ENCODE assay signal across 1 cellular context in the genomic region with DNA sequence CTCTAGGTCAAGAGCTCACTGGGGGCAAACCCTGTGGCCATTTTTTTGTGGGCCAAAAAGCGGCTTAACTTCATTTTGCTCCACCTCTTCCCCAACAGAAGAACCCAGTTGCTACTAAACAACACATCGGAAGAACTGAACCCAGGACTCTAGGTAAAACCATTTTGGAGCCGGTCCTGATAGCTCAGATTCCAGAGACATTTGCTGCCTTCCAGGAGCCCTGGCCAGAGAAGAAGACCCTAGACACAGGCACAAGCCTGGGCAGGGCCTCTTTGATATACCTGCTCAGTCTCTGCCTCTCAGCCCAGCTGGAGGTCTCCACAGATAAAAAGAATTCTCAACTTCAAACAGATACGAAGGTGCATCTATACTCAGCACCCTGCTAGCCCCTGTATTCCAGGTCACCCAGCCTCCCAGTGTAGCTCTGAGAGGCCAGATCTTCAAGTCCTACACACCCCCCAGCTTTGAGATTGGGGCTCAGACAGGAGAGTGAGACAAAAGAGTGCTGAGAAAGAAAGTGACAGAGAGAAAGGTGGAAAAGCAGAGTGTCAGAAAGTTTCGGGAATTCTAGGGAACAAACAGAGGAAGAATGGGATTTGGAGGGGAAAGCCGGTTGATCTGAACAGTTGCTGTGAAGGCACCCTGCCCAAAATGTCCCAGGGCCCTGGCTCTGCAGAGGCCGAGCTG.
A peak's percentile ranks its signal among the peaks of the same experiment; 100 is the strongest.
TF ChIP-seq lines count a peak whose summit lies in the region.

No MANE protein-coding gene starts in this region.

TF ChIP-seq in GM12878, 131 proteins besides CTCF, POLR2A, EP300 and RAD21:
- TF ChIP-seq HDAC2 (IDR thresholded peaks at IDR 0.05) (no peak), ZBED1 (IDR thresholded peaks at IDR 0.05; ENCODE audit: borderline replicate concordance) (no peak), KDM1A (IDR thresholded peaks at IDR 0.05; ENCODE audit: borderline replicate concordance) (no peak), YY1 (IDR thresholded peaks at IDR 0.05; ENCODE audit: low read depth, low read length) (peak; percentile 47; the same call in 1 of the 2 replicates), CHD4 (IDR thresholded peaks at IDR 0.05) (no peak), NFXL1 (IDR thresholded peaks at IDR 0.05; ENCODE audit: borderline replicate concordance) (no peak)
- TF ChIP-seq, protein P1, sequence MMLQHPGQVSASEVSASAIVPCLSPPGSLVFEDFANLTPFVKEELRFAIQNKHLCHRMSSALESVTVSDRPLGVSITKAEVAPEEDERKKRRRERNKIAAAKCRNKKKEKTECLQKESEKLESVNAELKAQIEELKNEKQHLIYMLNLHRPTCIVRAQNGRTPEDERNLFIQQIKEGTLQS (IDR thresholded peaks at IDR 0.05; ENCODE audit: borderline replicate concordance, extremely low read depth, low read depth, low read length): no peak
- TF ChIP-seq, protein P2, sequence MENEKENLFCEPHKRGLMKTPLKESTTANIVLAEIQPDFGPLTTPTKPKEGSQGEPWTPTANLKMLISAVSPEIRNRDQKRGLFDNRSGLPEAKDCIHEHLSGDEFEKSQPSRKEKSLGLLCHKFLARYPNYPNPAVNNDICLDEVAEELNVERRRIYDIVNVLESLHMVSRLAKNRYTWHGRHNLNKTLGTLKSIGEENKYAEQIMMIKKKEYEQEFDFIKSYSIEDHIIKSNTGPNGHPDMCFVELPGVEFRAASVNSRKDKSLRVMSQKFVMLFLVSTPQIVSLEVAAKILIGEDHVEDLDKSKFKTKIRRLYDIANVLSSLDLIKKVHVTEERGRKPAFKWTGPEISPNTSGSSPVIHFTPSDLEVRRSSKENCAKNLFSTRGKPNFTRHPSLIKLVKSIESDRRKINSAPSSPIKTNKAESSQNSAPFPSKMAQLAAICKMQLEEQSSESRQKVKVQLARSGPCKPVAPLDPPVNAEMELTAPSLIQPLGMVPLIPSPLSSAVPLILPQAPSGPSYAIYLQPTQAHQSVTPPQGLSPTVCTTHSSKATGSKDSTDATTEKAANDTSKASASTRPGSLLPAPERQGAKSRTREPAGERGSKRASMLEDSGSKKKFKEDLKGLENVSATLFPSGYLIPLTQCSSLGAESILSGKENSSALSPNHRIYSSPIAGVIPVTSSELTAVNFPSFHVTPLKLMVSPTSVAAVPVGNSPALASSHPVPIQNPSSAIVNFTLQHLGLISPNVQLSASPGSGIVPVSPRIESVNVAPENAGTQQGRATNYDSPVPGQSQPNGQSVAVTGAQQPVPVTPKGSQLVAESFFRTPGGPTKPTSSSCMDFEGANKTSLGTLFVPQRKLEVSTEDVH (IDR thresholded peaks at IDR 0.05; ENCODE audit: low read depth, partially characterized antibody): no peak
- TF ChIP-seq, protein P3, sequence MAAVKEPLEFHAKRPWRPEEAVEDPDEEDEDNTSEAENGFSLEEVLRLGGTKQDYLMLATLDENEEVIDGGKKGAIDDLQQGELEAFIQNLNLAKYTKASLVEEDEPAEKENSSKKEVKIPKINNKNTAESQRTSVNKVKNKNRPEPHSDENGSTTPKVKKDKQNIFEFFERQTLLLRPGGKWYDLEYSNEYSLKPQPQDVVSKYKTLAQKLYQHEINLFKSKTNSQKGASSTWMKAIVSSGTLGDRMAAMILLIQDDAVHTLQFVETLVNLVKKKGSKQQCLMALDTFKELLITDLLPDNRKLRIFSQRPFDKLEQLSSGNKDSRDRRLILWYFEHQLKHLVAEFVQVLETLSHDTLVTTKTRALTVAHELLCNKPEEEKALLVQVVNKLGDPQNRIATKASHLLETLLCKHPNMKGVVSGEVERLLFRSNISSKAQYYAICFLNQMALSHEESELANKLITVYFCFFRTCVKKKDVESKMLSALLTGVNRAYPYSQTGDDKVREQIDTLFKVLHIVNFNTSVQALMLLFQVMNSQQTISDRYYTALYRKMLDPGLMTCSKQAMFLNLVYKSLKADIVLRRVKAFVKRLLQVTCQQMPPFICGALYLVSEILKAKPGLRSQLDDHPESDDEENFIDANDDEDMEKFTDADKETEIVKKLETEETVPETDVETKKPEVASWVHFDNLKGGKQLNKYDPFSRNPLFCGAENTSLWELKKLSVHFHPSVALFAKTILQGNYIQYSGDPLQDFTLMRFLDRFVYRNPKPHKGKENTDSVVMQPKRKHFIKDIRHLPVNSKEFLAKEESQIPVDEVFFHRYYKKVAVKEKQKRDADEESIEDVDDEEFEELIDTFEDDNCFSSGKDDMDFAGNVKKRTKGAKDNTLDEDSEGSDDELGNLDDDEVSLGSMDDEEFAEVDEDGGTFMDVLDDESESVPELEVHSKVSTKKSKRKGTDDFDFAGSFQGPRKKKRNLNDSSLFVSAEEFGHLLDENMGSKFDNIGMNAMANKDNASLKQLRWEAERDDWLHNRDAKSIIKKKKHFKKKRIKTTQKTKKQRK (IDR thresholded peaks at IDR 0.05; ENCODE audit: low read depth, low read length): no peak
